In the genomic region with DNA sequence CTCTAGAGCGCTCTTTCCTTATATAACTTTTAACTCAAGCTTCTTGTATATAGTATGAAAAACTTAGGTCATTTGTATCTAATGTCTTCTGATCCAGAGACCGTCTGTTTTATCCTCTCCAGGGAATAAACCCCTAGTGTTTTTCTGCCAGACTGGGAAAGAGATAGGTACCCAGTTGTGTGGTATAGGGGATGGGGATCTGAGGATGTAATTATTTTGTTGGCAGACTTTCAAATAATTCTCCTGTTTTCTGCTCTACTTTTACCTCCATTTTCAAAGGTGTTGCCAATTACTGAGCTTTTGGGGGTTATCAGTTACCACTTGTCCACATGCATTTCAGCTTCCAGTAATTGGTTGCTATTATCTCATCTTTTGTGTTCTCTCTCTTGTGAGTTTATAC, we compare ENCODE assay signal across 17 cellular contexts.
"Had no signal": no experiment of that assay in that cellular context is flagged by ENCODE, and none has a peak within 500 bp of the region (broad histone marks: within the 10 kb centered on the region; RNA-seq: fewer than 3 reads in every experiment).

No MANE protein-coding gene starts in this region.

- DNase-seq: activated CD4-positive, alpha-beta T cell treated with anti-CD3 and anti-CD28 coated beads, Interleukin-2, amount 10 ng/mL, durations not matched to agents 7 days and 5 days; activated CD4-positive, CD25-positive, alpha-beta regulatory T cell; activated CD8-positive, alpha-beta memory T cell treated with anti-CD3 and anti-CD28 coated beads, Interleukin-2, amount 50 U/mL, for 48 hours; activated naive CD8-positive, alpha-beta T cell treated with anti-CD3 and anti-CD28 coated beads, Interleukin-2, amount 10 ng/mL, durations not matched to agents 7 days and 5 days; central memory CD4-positive, alpha-beta T cell; colonic mucosa; foreskin fibroblast; glutamatergic neuron; kidney glomerular epithelial cell; left ventricle myocardium superior; mucosa of descending colon; naive thymus-derived CD8-positive, alpha-beta T cell; stimulated activated CD4-positive, alpha-beta T cell treated with anti-CD3 and anti-CD28 coated beads, Interleukin-1b, Interleukin-23, amount 100 ng/mL, for 48 hours had no signal

- H3K27ac ChIP-seq: colonic mucosa, parathyroid adenoma had no signal

- H3K4me3 Mint-ChIP-seq: activated CD4-positive, alpha-beta T cell treated with anti-CD3 and anti-CD28 coated beads, Interleukin-2, amount 10 ng/mL, durations not matched to agents 7 days and 5 days; activated naive CD8-positive, alpha-beta T cell treated with anti-CD3 and anti-CD28 coated beads, Interleukin-2, amount 10 ng/mL, durations not matched to agents 7 days and 5 days; activated T-helper 1 cell treated with anti-CD3 and anti-CD28 coated beads, Interleukin-12 subunit alpha, Interleukin-12 subunit beta, Interleukin-2, Interleukin-4 antibody, amounts not matched to agents 30 ng/mL and 10 ng/mL and 1 ng/mL, durations not matched to agents 14 hours and 24 hours and 36 hours; brain; memory B cell; naive thymus-derived CD8-positive, alpha-beta T cell had no signal

- ATAC-seq: left ventricle myocardium superior; mucosa of descending colon; naive thymus-derived CD8-positive, alpha-beta T cell had no signal

- H3K4me1 Mint-ChIP-seq: activated CD4-positive, alpha-beta T cell treated with anti-CD3 and anti-CD28 coated beads, Interleukin-2, amount 10 ng/mL, durations not matched to agents 7 days and 5 days; activated naive CD8-positive, alpha-beta T cell treated with anti-CD3 and anti-CD28 coated beads, Interleukin-2, amount 10 ng/mL, durations not matched to agents 7 days and 5 days; brain; memory B cell; naive thymus-derived CD8-positive, alpha-beta T cell had no signal

- H3K9me3 ChIP-seq: colonic mucosa, mucosa of descending colon had no signal

- H3K27me3 ChIP-seq: colonic mucosa had no signal

- H3K79me2 ChIP-seq: parathyroid adenoma had no signal

- H3K9me3 Mint-ChIP-seq: activated CD4-positive, alpha-beta T cell treated with anti-CD3 and anti-CD28 coated beads, Interleukin-2, amount 10 ng/mL, durations not matched to agents 7 days and 5 days; activated naive CD8-positive, alpha-beta T cell treated with anti-CD3 and anti-CD28 coated beads, Interleukin-2, amount 10 ng/mL, durations not matched to agents 7 days and 5 days; activated T-helper 1 cell treated with anti-CD3 and anti-CD28 coated beads, Interleukin-12 subunit alpha, Interleukin-12 subunit beta, Interleukin-2, Interleukin-4 antibody, amounts not matched to agents 30 ng/mL and 10 ng/mL and 1 ng/mL, durations not matched to agents 14 hours and 24 hours and 36 hours; memory B cell; naive thymus-derived CD8-positive, alpha-beta T cell had no signal

- H3K4me3 ChIP-seq: colonic mucosa, mucosa of descending colon had no signal

- H3K27me3 Mint-ChIP-seq: activated CD4-positive, alpha-beta T cell treated with anti-CD3 and anti-CD28 coated beads, Interleukin-2, amount 10 ng/mL, durations not matched to agents 7 days and 5 days; brain; memory B cell had no signal

- H2AFZ ChIP-seq: parathyroid adenoma had no signal

- H3K36me3 ChIP-seq: colonic mucosa had no signal

- H3K4me1 ChIP-seq: colonic mucosa, parathyroid adenoma had no signal

- H3K27ac Mint-ChIP-seq: activated CD4-positive, alpha-beta T cell treated with anti-CD3 and anti-CD28 coated beads, Interleukin-2, amount 10 ng/mL, durations not matched to agents 7 days and 5 days; activated naive CD8-positive, alpha-beta T cell treated with anti-CD3 and anti-CD28 coated beads, Interleukin-2, amount 10 ng/mL, durations not matched to agents 7 days and 5 days; activated T-helper 1 cell treated with anti-CD3 and anti-CD28 coated beads, Interleukin-12 subunit alpha, Interleukin-12 subunit beta, Interleukin-2, Interleukin-4 antibody, amounts not matched to agents 30 ng/mL and 10 ng/mL and 1 ng/mL, durations not matched to agents 14 hours and 24 hours and 36 hours; memory B cell; naive thymus-derived CD8-positive, alpha-beta T cell had no signal
